ENCODE assay signal across 1 cellular context in genomic region chr19:40921005-40921897, GRCh38.
A peak's percentile ranks its signal among the peaks of the same experiment; 100 is the strongest.
TF ChIP-seq lines count a peak whose summit lies in the region.

No MANE protein-coding gene starts in this region.

TF ChIP-seq in HCT116, 20 proteins besides CTCF, POLR2A, EP300 and RAD21 (continued from another document):
- TF ChIP-seq, protein P1, sequence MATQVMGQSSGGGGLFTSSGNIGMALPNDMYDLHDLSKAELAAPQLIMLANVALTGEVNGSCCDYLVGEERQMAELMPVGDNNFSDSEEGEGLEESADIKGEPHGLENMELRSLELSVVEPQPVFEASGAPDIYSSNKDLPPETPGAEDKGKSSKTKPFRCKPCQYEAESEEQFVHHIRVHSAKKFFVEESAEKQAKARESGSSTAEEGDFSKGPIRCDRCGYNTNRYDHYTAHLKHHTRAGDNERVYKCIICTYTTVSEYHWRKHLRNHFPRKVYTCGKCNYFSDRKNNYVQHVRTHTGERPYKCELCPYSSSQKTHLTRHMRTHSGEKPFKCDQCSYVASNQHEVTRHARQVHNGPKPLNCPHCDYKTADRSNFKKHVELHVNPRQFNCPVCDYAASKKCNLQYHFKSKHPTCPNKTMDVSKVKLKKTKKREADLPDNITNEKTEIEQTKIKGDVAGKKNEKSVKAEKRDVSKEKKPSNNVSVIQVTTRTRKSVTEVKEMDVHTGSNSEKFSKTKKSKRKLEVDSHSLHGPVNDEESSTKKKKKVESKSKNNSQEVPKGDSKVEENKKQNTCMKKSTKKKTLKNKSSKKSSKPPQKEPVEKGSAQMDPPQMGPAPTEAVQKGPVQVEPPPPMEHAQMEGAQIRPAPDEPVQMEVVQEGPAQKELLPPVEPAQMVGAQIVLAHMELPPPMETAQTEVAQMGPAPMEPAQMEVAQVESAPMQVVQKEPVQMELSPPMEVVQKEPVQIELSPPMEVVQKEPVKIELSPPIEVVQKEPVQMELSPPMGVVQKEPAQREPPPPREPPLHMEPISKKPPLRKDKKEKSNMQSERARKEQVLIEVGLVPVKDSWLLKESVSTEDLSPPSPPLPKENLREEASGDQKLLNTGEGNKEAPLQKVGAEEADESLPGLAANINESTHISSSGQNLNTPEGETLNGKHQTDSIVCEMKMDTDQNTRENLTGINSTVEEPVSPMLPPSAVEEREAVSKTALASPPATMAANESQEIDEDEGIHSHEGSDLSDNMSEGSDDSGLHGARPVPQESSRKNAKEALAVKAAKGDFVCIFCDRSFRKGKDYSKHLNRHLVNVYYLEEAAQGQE (IDR thresholded peaks at IDR 0.05; ENCODE audit: low read depth) = no peak
- TF ChIP-seq EZH2 (IDR thresholded peaks at IDR 0.05) = no peak
- TF ChIP-seq EGR1 (IDR thresholded peaks at IDR 0.05; ENCODE audit: low read depth) = peak; percentile 40; the same call in 1 of the 2 replicates
- no peak for TF ChIP-seq ZNF274 (IDR thresholded peaks at IDR 0.05; ENCODE audit: low read depth, low read length)
- peak; percentile 83 for TF ChIP-seq JUND (IDR thresholded peaks at IDR 0.05)
- peak; percentile 67 for TF ChIP-seq CEBPB (IDR thresholded peaks at IDR 0.05; ENCODE audit: low read depth)
- TF ChIP-seq SRF (IDR thresholded peaks at IDR 0.05; ENCODE audit: low read depth) = no peak
- TF ChIP-seq CBX3 (IDR thresholded peaks at IDR 0.05; ENCODE audit: low read depth) = peak; percentile 50
- TF ChIP-seq FOSL1 (IDR thresholded peaks at IDR 0.05; ENCODE audit: low read depth) = peak; percentile 89
- TF ChIP-seq ELF1 (IDR thresholded peaks at IDR 0.05; ENCODE audit: borderline replicate concordance, low read depth) = no peak
